ENCODE assay signal across 1 cellular context in the genomic region with DNA sequence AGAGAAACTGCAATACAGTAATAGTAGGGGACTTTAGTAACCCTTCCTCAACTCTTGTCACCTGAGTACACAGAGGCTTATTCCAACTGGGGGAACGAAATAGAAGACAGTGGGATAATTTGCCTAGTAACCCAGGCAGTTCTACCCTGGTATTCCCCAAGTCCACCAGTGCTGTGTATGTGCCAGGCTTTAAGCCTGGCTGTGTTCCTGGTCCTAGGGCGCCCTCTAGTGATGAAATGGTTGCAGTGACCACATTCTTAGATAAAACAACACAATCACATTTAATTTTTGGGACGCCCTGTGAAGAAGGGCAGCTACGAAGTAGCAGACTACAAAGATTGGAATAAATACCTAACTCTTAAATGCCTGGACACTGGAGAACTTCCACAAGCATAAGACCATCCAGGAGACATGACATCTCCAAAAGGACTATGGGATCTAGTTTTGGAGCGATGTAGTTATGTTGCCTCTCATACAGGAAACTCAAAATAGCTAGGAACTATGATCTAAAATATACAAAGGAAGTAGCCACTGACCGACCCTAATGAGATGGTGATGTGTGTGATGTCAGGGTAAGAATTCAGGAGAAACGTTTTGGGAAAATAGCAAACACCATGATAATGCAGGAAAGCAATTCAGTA.
TF ChIP-seq lines count a peak whose summit lies in the region.

No MANE protein-coding gene starts in this region.

TF ChIP-seq in HCT116, 20 proteins besides CTCF, POLR2A, EP300 and RAD21 (continued from another document):
- TF ChIP-seq, protein P1, sequence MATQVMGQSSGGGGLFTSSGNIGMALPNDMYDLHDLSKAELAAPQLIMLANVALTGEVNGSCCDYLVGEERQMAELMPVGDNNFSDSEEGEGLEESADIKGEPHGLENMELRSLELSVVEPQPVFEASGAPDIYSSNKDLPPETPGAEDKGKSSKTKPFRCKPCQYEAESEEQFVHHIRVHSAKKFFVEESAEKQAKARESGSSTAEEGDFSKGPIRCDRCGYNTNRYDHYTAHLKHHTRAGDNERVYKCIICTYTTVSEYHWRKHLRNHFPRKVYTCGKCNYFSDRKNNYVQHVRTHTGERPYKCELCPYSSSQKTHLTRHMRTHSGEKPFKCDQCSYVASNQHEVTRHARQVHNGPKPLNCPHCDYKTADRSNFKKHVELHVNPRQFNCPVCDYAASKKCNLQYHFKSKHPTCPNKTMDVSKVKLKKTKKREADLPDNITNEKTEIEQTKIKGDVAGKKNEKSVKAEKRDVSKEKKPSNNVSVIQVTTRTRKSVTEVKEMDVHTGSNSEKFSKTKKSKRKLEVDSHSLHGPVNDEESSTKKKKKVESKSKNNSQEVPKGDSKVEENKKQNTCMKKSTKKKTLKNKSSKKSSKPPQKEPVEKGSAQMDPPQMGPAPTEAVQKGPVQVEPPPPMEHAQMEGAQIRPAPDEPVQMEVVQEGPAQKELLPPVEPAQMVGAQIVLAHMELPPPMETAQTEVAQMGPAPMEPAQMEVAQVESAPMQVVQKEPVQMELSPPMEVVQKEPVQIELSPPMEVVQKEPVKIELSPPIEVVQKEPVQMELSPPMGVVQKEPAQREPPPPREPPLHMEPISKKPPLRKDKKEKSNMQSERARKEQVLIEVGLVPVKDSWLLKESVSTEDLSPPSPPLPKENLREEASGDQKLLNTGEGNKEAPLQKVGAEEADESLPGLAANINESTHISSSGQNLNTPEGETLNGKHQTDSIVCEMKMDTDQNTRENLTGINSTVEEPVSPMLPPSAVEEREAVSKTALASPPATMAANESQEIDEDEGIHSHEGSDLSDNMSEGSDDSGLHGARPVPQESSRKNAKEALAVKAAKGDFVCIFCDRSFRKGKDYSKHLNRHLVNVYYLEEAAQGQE (IDR thresholded peaks at IDR 0.05; ENCODE audit: low read depth), result no peak
- TF ChIP-seq SIN3A (IDR thresholded peaks at IDR 0.05; ENCODE audit: low read depth) (no peak), FOSL1 (IDR thresholded peaks at IDR 0.05; ENCODE audit: low read depth) (no peak)
- TF ChIP-seq, protein P2, sequence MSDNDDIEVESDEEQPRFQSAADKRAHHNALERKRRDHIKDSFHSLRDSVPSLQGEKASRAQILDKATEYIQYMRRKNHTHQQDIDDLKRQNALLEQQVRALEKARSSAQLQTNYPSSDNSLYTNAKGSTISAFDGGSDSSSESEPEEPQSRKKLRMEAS (IDR thresholded peaks at IDR 0.05), result no peak
